1 cellular context compared by ENCODE assay signal in the genomic region with DNA sequence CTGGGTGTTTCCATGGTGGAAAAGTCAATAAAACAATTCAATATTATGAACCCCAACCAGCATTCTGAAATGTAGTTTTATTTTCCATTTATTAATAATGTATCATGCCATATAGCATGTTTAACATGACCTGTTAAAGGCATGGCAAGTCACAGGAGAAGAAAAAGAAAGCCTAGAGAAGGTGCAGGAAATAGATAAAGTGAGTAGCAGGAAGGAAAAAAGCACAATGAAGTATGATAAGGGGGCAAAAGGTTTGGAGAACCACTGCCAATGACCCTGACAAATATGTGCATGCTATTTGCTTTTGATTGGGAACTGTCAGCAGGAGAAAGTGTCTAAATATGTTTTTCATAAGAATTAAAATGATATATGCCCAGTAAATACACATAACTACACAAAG.
TF ChIP-seq lines count a peak whose summit lies in the region.

No MANE protein-coding gene starts in this region.

TF ChIP-seq in HepG2, 621 proteins besides CTCF, POLR2A, EP300 and RAD21 (continued from another document):
- no peak for TF ChIP-seq POGZ (CRISPR knock-in tag; IDR thresholded peaks at IDR 0.05)
